Comparison of ENCODE assay signal across 28 cellular contexts in the genomic region with DNA sequence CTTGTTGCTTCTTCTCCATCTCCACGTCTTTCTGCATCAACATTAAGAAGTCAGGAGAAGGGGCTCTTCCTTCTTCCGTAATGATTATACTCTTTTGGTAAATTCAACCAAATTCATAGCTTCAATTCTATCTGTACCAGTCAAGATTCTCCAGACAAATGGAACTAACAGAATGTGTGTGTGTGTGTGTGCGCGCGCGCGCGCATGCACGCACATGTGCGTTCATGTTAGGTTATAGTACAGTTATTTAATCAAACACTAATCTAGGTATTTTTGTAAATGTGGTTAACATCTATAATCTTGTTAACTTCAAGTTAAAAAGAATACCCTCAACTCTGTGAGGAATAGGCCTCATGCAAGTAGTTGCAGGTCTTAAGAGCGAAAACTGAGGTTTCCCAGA.
"Had no signal": no experiment of that assay in that cellular context is flagged by ENCODE, and none has a peak within 500 bp of the region (broad histone marks: within the 10 kb centered on the region; RNA-seq: fewer than 3 reads in every experiment).

No MANE protein-coding gene starts in this region.

- H3K4me3 Mint-ChIP-seq: stimulated activated effector memory CD8-positive, alpha-beta T cell treated with anti-CD3 and anti-CD28 coated beads, Interleukin-12 subunit alpha, Interleukin-12 subunit beta, amount 100 ng/mL, for 72 hours; stimulated activated memory B cell treated with anti-CD40 and anti-IgM and Interleukin-4, amounts not matched to agents 10 μg/mL and 1 μg/mL and 100 μg/mL, for 72 hours; stimulated activated naive B cell treated with anti-CD40 and anti-IgM and Interleukin-4, amounts not matched to agents 10 μg/mL and 1 μg/mL and 100 μg/mL, for 72 hours; stimulated activated naive CD8-positive, alpha-beta T cell treated with anti-CD3 and anti-CD28 coated beads, Interleukin-15, amount 100 ng/mL, for 72 hours; stimulated activated naive CD8-positive, alpha-beta T cell treated with anti-CD3 and anti-CD28 coated beads, Interleukin-15, Interleukin-2, amounts not matched to agents 100 ng/mL and 50 ng/mL, for 24 hours; type B pancreatic cell had no signal

- H3K36me3 Mint-ChIP-seq: stimulated activated effector memory CD8-positive, alpha-beta T cell treated with anti-CD3 and anti-CD28 coated beads, Interleukin-12 subunit alpha, Interleukin-12 subunit beta, amount 100 ng/mL, for 72 hours; stimulated activated memory B cell treated with anti-CD40 and anti-IgM and Interleukin-4, amounts not matched to agents 10 μg/mL and 1 μg/mL and 100 μg/mL, for 72 hours; stimulated activated naive B cell treated with anti-CD40 and anti-IgM and Interleukin-4, amounts not matched to agents 10 μg/mL and 1 μg/mL and 100 μg/mL, for 72 hours; type B pancreatic cell had no signal

- H3K27ac Mint-ChIP-seq: stimulated activated effector memory CD8-positive, alpha-beta T cell treated with anti-CD3 and anti-CD28 coated beads, Interleukin-12 subunit alpha, Interleukin-12 subunit beta, amount 100 ng/mL, for 72 hours; stimulated activated memory B cell treated with anti-CD40 and anti-IgM and Interleukin-4, amounts not matched to agents 10 μg/mL and 1 μg/mL and 100 μg/mL, for 72 hours; stimulated activated naive B cell treated with anti-CD40 and anti-IgM and Interleukin-4, amounts not matched to agents 10 μg/mL and 1 μg/mL and 100 μg/mL, for 72 hours; stimulated activated naive CD8-positive, alpha-beta T cell treated with anti-CD3 and anti-CD28 coated beads, Interleukin-15, amount 100 ng/mL, for 72 hours; stimulated activated naive CD8-positive, alpha-beta T cell treated with anti-CD3 and anti-CD28 coated beads, Interleukin-15, Interleukin-2, amounts not matched to agents 100 ng/mL and 50 ng/mL, for 24 hours; type B pancreatic cell had no signal

- H3K27me3 Mint-ChIP-seq: stimulated activated memory B cell treated with anti-CD40 and anti-IgM and Interleukin-4, amounts not matched to agents 10 μg/mL and 1 μg/mL and 100 μg/mL, for 72 hours; stimulated activated naive B cell treated with anti-CD40 and anti-IgM and Interleukin-4, amounts not matched to agents 10 μg/mL and 1 μg/mL and 100 μg/mL, for 72 hours; stimulated activated naive CD8-positive, alpha-beta T cell treated with anti-CD3 and anti-CD28 coated beads, Interleukin-15, amount 100 ng/mL, for 72 hours; stimulated activated naive CD8-positive, alpha-beta T cell treated with anti-CD3 and anti-CD28 coated beads, Interleukin-15, Interleukin-2, amounts not matched to agents 100 ng/mL and 50 ng/mL, for 24 hours; type B pancreatic cell had no signal

- H3K4me3 ChIP-seq: stomach, suprapubic skin, testis, thoracic aorta, thyroid gland, tibial artery, tibial nerve, transverse colon, upper lobe of left lung, upper lobe of right lung, uterus, vagina had no signal

- H3K27ac ChIP-seq: stomach, suprapubic skin, testis, thoracic aorta, thyroid gland, tibial artery, tibial nerve, transverse colon, upper lobe of left lung, upper lobe of right lung, uterus had no signal

- H3K36me3 ChIP-seq: stomach, suprapubic skin, thoracic aorta, thyroid gland, tibial artery, tibial nerve, transverse colon, upper lobe of left lung, upper lobe of right lung, uterus, vagina had no signal

- H3K4me1 Mint-ChIP-seq: stimulated activated effector memory CD8-positive, alpha-beta T cell treated with anti-CD3 and anti-CD28 coated beads, Interleukin-12 subunit alpha, Interleukin-12 subunit beta, amount 100 ng/mL, for 72 hours; stimulated activated memory B cell treated with anti-CD40 and anti-IgM and Interleukin-4, amounts not matched to agents 10 μg/mL and 1 μg/mL and 100 μg/mL, for 72 hours; stimulated activated naive B cell treated with anti-CD40 and anti-IgM and Interleukin-4, amounts not matched to agents 10 μg/mL and 1 μg/mL and 100 μg/mL, for 72 hours; stimulated activated naive CD8-positive, alpha-beta T cell treated with anti-CD3 and anti-CD28 coated beads, Interleukin-15, amount 100 ng/mL, for 72 hours had no signal

- H3K9me3 ChIP-seq: suprapubic skin, testis, thoracic aorta, thyroid gland, transverse colon, upper lobe of right lung, uterus, vagina had no signal

- DNase-seq: stimulated activated CD4-positive, alpha-beta T cell treated with anti-CD3 and anti-CD28 coated beads, Interleukin-2, amount 100 ng/mL, for 48 hours; stimulated activated CD4-positive, alpha-beta T cell treated with anti-CD3 and anti-CD28 coated beads, Interleukin-4, amount 100 ng/mL, for 1 hour; stimulated activated CD4-positive, alpha-beta T cell treated with anti-CD3 and anti-CD28 coated beads, Interleukin-4, amount 100 ng/mL, for 24 hours; stimulated activated CD4-positive, alpha-beta T cell treated with anti-CD3 and anti-CD28 coated beads, Interleukin-4, amount 100 ng/mL, for 4 hours; stimulated activated CD8-positive, alpha-beta memory T cell treated with anti-CD3 and anti-CD28 coated beads, Interleukin-4, amount 100 ng/mL, for 48 hours; stimulated activated naive B cell treated with anti-CD40 and anti-IgM and Interleukin-4, amounts not matched to agents 10 μg/mL and 1 μg/mL and 100 μg/mL, for 72 hours; stimulated activated naive CD4-positive, alpha-beta T cell; stimulated activated naive CD4-positive, alpha-beta T cell treated with Interleukin-2 at 50 U/mL for 16 hours; stimulated activated naive CD8-positive, alpha-beta T cell treated with anti-CD3 and anti-CD28 coated beads, Interleukin-15, amount 100 ng/mL, for 72 hours; stimulated activated naive CD8-positive, alpha-beta T cell treated with anti-CD3 and anti-CD28 coated beads, Interleukin-15, Interleukin-2, amounts not matched to agents 100 U/mL and 50 U/mL, for 24 hours; stomach; substantia nigra; testis; thyroid gland; tibial artery; transverse colon; trophoblast cell; upper lobe of right lung; uterus had no signal

- H3K4me1 ChIP-seq: stomach, suprapubic skin, testis, tibial artery, tibial nerve, upper lobe of left lung, upper lobe of right lung, uterus, vagina had no signal
